Comparison of ENCODE assay signal across 1 cellular context in genomic region chr21:42892931-42893660, GRCh38.
TF ChIP-seq lines count a peak whose summit lies in the region.

Gene NDUFV3, plus strand, starts transcription at chr21:42893309. Its CDS starts 25 bp downstream, at chr21:42893334.

TF ChIP-seq in HepG2, 621 proteins besides CTCF, POLR2A, EP300 and RAD21 (continued from another document and continues in another):
- TF ChIP-seq GATAD2A (CRISPR knock-in tag; IDR thresholded peaks at IDR 0.05) (no peak), ZNF644 (CRISPR knock-in tag; IDR thresholded peaks at IDR 0.05; ENCODE audit: low read depth) (no peak), ZMAT5 (CRISPR knock-in tag; IDR thresholded peaks at IDR 0.05; ENCODE audit: borderline replicate concordance, low read depth) (no peak), ZNF740 (CRISPR knock-in tag; IDR thresholded peaks at IDR 0.05) (peak; percentile 59; the same call in 1 of the 2 replicates), ZNF558 (CRISPR knock-in tag; IDR thresholded peaks at IDR 0.05; ENCODE audit: borderline replicate concordance) (peak; percentile 61; the same call in 1 of the 2 replicates), ZNF530 (CRISPR knock-in tag; IDR thresholded peaks at IDR 0.05; ENCODE audit: low read depth) (no peak), DR1 (CRISPR knock-in tag; IDR thresholded peaks at IDR 0.05) (peak; percentile 85), RFX3 (CRISPR knock-in tag; IDR thresholded peaks at IDR 0.05) (no peak), MBNL3 (CRISPR knock-in tag; conservative IDR thresholded peaks at IDR 0.05) (no peak), MED8 (CRISPR knock-in tag; IDR thresholded peaks at IDR 0.05; ENCODE audit: insufficient replicate concordance) (peak; percentile 35), ZSCAN29 (CRISPR knock-in tag; conservative IDR thresholded peaks at IDR 0.05) (0 out of 2 replicates have a peak, but pooled peaks have one; percentile 23), RFXAP (CRISPR knock-in tag; IDR thresholded peaks at IDR 0.05; ENCODE audit: borderline replicate concordance) (peak; percentile 75), ZNF317 (CRISPR knock-in tag; IDR thresholded peaks at IDR 0.05) (peak; percentile 71), ZNF709 (CRISPR knock-in tag; IDR thresholded peaks at IDR 0.05) (peak; percentile 75), GPN1 (CRISPR knock-in tag; IDR thresholded peaks at IDR 0.05; ENCODE audit: borderline replicate concordance) (peak; percentile 29; the same call in 1 of the 2 replicates), SAP130 (CRISPR knock-in tag; IDR thresholded peaks at IDR 0.05; ENCODE audit: low read depth) (peak; percentile 86), YEATS4 (CRISPR knock-in tag; IDR thresholded peaks at IDR 0.05; ENCODE audit: borderline replicate concordance) (peak; percentile 99), THAP8 (CRISPR knock-in tag; IDR thresholded peaks at IDR 0.05; ENCODE audit: borderline replicate concordance) (peak; percentile 79; the same call in 1 of the 2 replicates), ZNF768 (CRISPR knock-in tag; IDR thresholded peaks at IDR 0.05) (peak; percentile 40), ZNF337 (CRISPR knock-in tag; IDR thresholded peaks at IDR 0.05; ENCODE audit: borderline replicate concordance, low read depth) (no peak), RXRA (CRISPR knock-in tag; IDR thresholded peaks at IDR 0.05) (no peak), ZNF501 (CRISPR knock-in tag; IDR thresholded peaks at IDR 0.05) (peak; percentile 93), SNRNP70 (IDR thresholded peaks at IDR 0.05; ENCODE audit: low read depth, low read length) (no peak), KLF9 (CRISPR knock-in tag; IDR thresholded peaks at IDR 0.05; ENCODE audit: low read depth) (no peak), MIXL1 (CRISPR knock-in tag; IDR thresholded peaks at IDR 0.05) (no peak; the same call in 1 of the 2 replicates), NR2C2 (CRISPR knock-in tag; IDR thresholded peaks at IDR 0.05; ENCODE audit: borderline replicate concordance) (peak; percentile 63), TOPORS (CRISPR knock-in tag; IDR thresholded peaks at IDR 0.05) (no peak; the same call in 1 of the 2 replicates), ATRX (CRISPR knock-in tag; IDR thresholded peaks at IDR 0.05; ENCODE audit: borderline replicate concordance) (no peak), HINFP (CRISPR knock-in tag; IDR thresholded peaks at IDR 0.05; ENCODE audit: low read depth) (peak; percentile 30; the same call in 1 of the 2 replicates), SMAD1 (CRISPR knock-in tag; IDR thresholded peaks at IDR 0.05; ENCODE audit: borderline replicate concordance, low read depth) (no peak; the same call in 1 of the 2 replicates), HIVEP1 (CRISPR knock-in tag; IDR thresholded peaks at IDR 0.05) (peak; percentile 83), MED1 (CRISPR knock-in tag; IDR thresholded peaks at IDR 0.05) (peak; percentile 48), ARNTL (CRISPR knock-in tag; IDR thresholded peaks at IDR 0.05) (peak; percentile 73), PLRG1 (conservative IDR thresholded peaks at IDR 0.05) (no peak), ZNF512B (CRISPR knock-in tag; IDR thresholded peaks at IDR 0.05; ENCODE audit: borderline replicate concordance) (0 out of 2 replicates have a peak, but pooled peaks have one; percentile 45), SP4 (CRISPR knock-in tag; IDR thresholded peaks at IDR 0.05) (peak; percentile 89), HNF1A (IDR thresholded peaks at IDR 0.05; ENCODE audit: low read depth) (no peak), HNF1A (CRISPR knock-in tag; IDR thresholded peaks at IDR 0.05; ENCODE audit: borderline replicate concordance) (peak; percentile 15), WIZ (CRISPR knock-in tag; IDR thresholded peaks at IDR 0.05) (0 out of 2 replicates have a peak, but pooled peaks have one; percentile 53), CCDC6 (CRISPR knock-in tag; IDR thresholded peaks at IDR 0.05) (peak; percentile 88), SETDB1 (CRISPR knock-in tag; IDR thresholded peaks at IDR 0.05; ENCODE audit: borderline replicate concordance) (no peak), ZNF646 (CRISPR knock-in tag; IDR thresholded peaks at IDR 0.05) (no peak), ZSCAN12 (CRISPR knock-in tag; IDR thresholded peaks at IDR 0.05) (no peak), NAIF1 (CRISPR knock-in tag; IDR thresholded peaks at IDR 0.05; ENCODE audit: borderline replicate concordance) (peak; percentile 84; the same call in 1 of the 2 replicates), BHLHE40 (IDR thresholded peaks at IDR 0.05; ENCODE audit: low read length) (no peak), THAP11 (CRISPR knock-in tag; IDR thresholded peaks at IDR 0.05) (peak; percentile 79)
